Comparison of ENCODE assay signal across 12 cellular contexts in genomic region chr18:69882965-69883668, GRCh38.
DNase-seq lines count a peak whose midpoint lies in the region; ATAC-seq, FAIRE-seq and TF ChIP-seq lines count a peak whose summit lies in the region.
"Had no signal": no experiment of that assay in that cellular context is flagged by ENCODE, and none has a peak within 500 bp of the region (broad histone marks: within the 10 kb centered on the region; RNA-seq: fewer than 3 reads in every experiment).

No MANE protein-coding gene starts in this region.

- TF ChIP-seq POLR2A in erythroblast (IDR thresholded peaks at IDR 0.05; ENCODE audit: low read length) = no peak

- intact Hi-C loops in activated T-helper 2 cell treated with anti-CD3 and anti-CD28 coated beads, Interferon-gamma antibody, Interleukin-2, Interleukin-4, amounts not matched to agents 10 μg/mL and 5 μg/mL and 100 μg/mL, durations not matched to agents 14 hours and 24 hours and 36 hours (cut with micrococcal nuclease) = loop anchor here (2.0 kb wide), 2 partner anchors 14 to 16 kb away; no protein-coding TSS in a partner anchor

- DNase-seq in GM18507 (ENCODE audit: extremely low spot score, insufficient read length, low read depth) (no peak), GF-D8 (lab: John Stamatoyannopoulos, UW) (no peak), erythroblast (lab: John Stamatoyannopoulos, UW) (no peak), COLO668 (lab: John Stamatoyannopoulos, UW; ENCODE audit: unreplicated experiment) (no peak)
- DNase-seq in activated T-helper 2 cell treated with anti-CD3 and anti-CD28 coated beads, Interferon-gamma antibody, Interleukin-2, Interleukin-4, amounts not matched to agents 10 μg/mL and 5 μg/mL and 100 μg/mL, durations not matched to agents 14 hours and 24 hours and 36 hours (ENCODE audit: low spot score) = no peak
- DNase-seq: activated T-cell treated with anti-CD3 and anti-CD28 coated beads, Interleukin-2, amount 50 U/mL, for 48 hours; DMS79; midbrain; stimulated activated naive CD4-positive, alpha-beta T cell treated with Interleukin-2 at 50 U/mL for 16 hours had no signal

- no peaks in the 10 kb centered on the region for H3K27me3 Mint-ChIP-seq in activated T-helper 2 cell treated with anti-CD3 and anti-CD28 coated beads, Interferon-gamma antibody, Interleukin-2, Interleukin-4, amounts not matched to agents 10 μg/mL and 5 μg/mL and 100 μg/mL, durations not matched to agents 14 hours and 24 hours and 36 hours (ENCODE audit: low read depth)

- H3K4me3 Mint-ChIP-seq in activated T-helper 2 cell treated with anti-CD3 and anti-CD28 coated beads, Interferon-gamma antibody, Interleukin-2, Interleukin-4, amounts not matched to agents 10 μg/mL and 5 μg/mL and 100 μg/mL, durations not matched to agents 14 hours and 24 hours and 36 hours (ENCODE audit: low read depth) = no peak overlapping the region

- peaks cover 10% of the 10 kb centered on the region for H3K9me3 Mint-ChIP-seq in activated T-helper 2 cell treated with anti-CD3 and anti-CD28 coated beads, Interferon-gamma antibody, Interleukin-2, Interleukin-4, amounts not matched to agents 10 μg/mL and 5 μg/mL and 100 μg/mL, durations not matched to agents 14 hours and 24 hours and 36 hours

- ATAC-seq in GM21367 (IDR thresholded peaks at IDR 0.05; ENCODE audit: unreplicated experiment) (peak; percentile 40), HG03095 (IDR thresholded peaks at IDR 0.05; ENCODE audit: unreplicated experiment) (peak; percentile 37)
- no peak for ATAC-seq in activated CD4-positive, CD25-positive, alpha-beta regulatory T cell treated with anti-CD3 and anti-CD28 coated beads, Interleukin-2, amount 50 U/mL, for 24 hours

- H3K27ac Mint-ChIP-seq in activated T-helper 2 cell treated with anti-CD3 and anti-CD28 coated beads, Interferon-gamma antibody, Interleukin-2, Interleukin-4, amounts not matched to agents 10 μg/mL and 5 μg/mL and 100 μg/mL, durations not matched to agents 14 hours and 24 hours and 36 hours = peak overlapping the region; percentile 100

- FAIRE-seq in GM18507 (lab: Jason Lieb, UNC) = peak; percentile 88

- peaks cover 67% of the 10 kb centered on the region for H3K36me3 Mint-ChIP-seq in activated T-helper 2 cell treated with anti-CD3 and anti-CD28 coated beads, Interferon-gamma antibody, Interleukin-2, Interleukin-4, amounts not matched to agents 10 μg/mL and 5 μg/mL and 100 μg/mL, durations not matched to agents 14 hours and 24 hours and 36 hours (ENCODE audit: low read depth)

- H3K4me1 Mint-ChIP-seq in activated T-helper 2 cell treated with anti-CD3 and anti-CD28 coated beads, Interferon-gamma antibody, Interleukin-2, Interleukin-4, amounts not matched to agents 10 μg/mL and 5 μg/mL and 100 μg/mL, durations not matched to agents 14 hours and 24 hours and 36 hours (ENCODE audit: low read depth) = peaks cover 53% of the 10 kb centered on the region

Comparison
In these comparisons a context has a peak if more than half of its experiments do, and no peak if none do; other contexts are left out.
1. ATAC-seq: peak in GM21367 (single experiment) and HG03095 (single experiment); none in activated CD4-positive, CD25-positive, alpha-beta regulatory T cell treated with anti-CD3 and anti-CD28 coated beads, Interleukin-2, amount 50 U/mL, for 24 hours (0 of 2).